Comparison of ENCODE assay signal across 18 cellular contexts in genomic region chr10:128275405-128275804, GRCh38.
DNase-seq lines count a peak whose midpoint lies in the region; ATAC-seq and TF ChIP-seq lines count a peak whose summit lies in the region.
"Had no signal": no experiment of that assay in that cellular context is flagged by ENCODE, and none has a peak within 500 bp of the region (broad histone marks: within the 10 kb centered on the region; RNA-seq: fewer than 3 reads in every experiment).

No MANE protein-coding gene starts in this region.

- ATAC-seq in activated naive CD8-positive, alpha-beta T cell treated with anti-CD3 and anti-CD28 coated beads, Interleukin-2, amount 50 U/mL, for 24 hours, result no peak
- no peak for ATAC-seq in heart right ventricle
- ATAC-seq in HG03442 (IDR thresholded peaks at IDR 0.05; ENCODE audit: unreplicated experiment), result no peak
- ATAC-seq: GM12878 had no signal

- CTCF ChIA-PET in activated CD4-positive, alpha-beta T cell treated with anti-CD3 and anti-CD28 coated beads, Interleukin-2, amount 10 ng/mL, durations not matched to agents 7 days and 5 days (lab: Charles Lee), result interaction anchor here (1.0 kb wide), 1 partner anchor 14 kb away, joined by 3 read pairs; no protein-coding TSS in a partner anchor

- H3K36me3 Mint-ChIP-seq in activated CD4-positive, alpha-beta T cell treated with anti-CD3 and anti-CD28 coated beads, Interleukin-2, amount 10 ng/mL, durations not matched to agents 7 days and 5 days (ENCODE audit: low read depth), result no peaks in the 10 kb centered on the region
- H3K36me3 Mint-ChIP-seq in activated naive CD8-positive, alpha-beta T cell treated with anti-CD3 and anti-CD28 coated beads, Interleukin-2, amount 50 U/mL, for 24 hours (ENCODE audit: low read depth), result no peaks in the 10 kb centered on the region
- no peaks in the 10 kb centered on the region for H3K36me3 Mint-ChIP-seq in stimulated activated naive CD8-positive, alpha-beta T cell treated with anti-CD3 and anti-CD28 coated beads, Interleukin-15, Interleukin-2, amounts not matched to agents 100 ng/mL and 50 ng/mL, for 24 hours (ENCODE audit: low read depth)

- H3K27me3 Mint-ChIP-seq in activated CD4-positive, alpha-beta T cell treated with anti-CD3 and anti-CD28 coated beads, Interleukin-2, amount 10 ng/mL, durations not matched to agents 7 days and 5 days, result peaks cover 49% of the 10 kb centered on the region
- peaks cover 49% of the 10 kb centered on the region for H3K27me3 Mint-ChIP-seq in activated naive CD8-positive, alpha-beta T cell treated with anti-CD3 and anti-CD28 coated beads, Interleukin-2, amount 50 U/mL, for 24 hours
- peaks cover 63% of the 10 kb centered on the region for H3K27me3 Mint-ChIP-seq in stimulated activated naive CD8-positive, alpha-beta T cell treated with anti-CD3 and anti-CD28 coated beads, Interleukin-15, Interleukin-2, amounts not matched to agents 100 ng/mL and 50 ng/mL, for 24 hours

- no peak overlapping the region for H3K4me3 Mint-ChIP-seq in activated CD4-positive, alpha-beta T cell treated with anti-CD3 and anti-CD28 coated beads, Interleukin-2, amount 10 ng/mL, durations not matched to agents 7 days and 5 days
- H3K4me3 Mint-ChIP-seq in activated naive CD8-positive, alpha-beta T cell treated with anti-CD3 and anti-CD28 coated beads, Interleukin-2, amount 50 U/mL, for 24 hours, result peak overlapping the region; percentile 7
- peak overlapping the region; percentile 21 for H3K4me3 Mint-ChIP-seq in stimulated activated naive CD8-positive, alpha-beta T cell treated with anti-CD3 and anti-CD28 coated beads, Interleukin-15, Interleukin-2, amounts not matched to agents 100 ng/mL and 50 ng/mL, for 24 hours

- H3K4me1 Mint-ChIP-seq in activated CD4-positive, alpha-beta T cell treated with anti-CD3 and anti-CD28 coated beads, Interleukin-2, amount 10 ng/mL, durations not matched to agents 7 days and 5 days, result peaks cover 7% of the 10 kb centered on the region
- H3K4me1 Mint-ChIP-seq in activated naive CD8-positive, alpha-beta T cell treated with anti-CD3 and anti-CD28 coated beads, Interleukin-2, amount 50 U/mL, for 24 hours, result peaks cover 7% of the 10 kb centered on the region
- H3K4me1 Mint-ChIP-seq in stimulated activated naive CD8-positive, alpha-beta T cell treated with anti-CD3 and anti-CD28 coated beads, Interleukin-15, Interleukin-2, amounts not matched to agents 100 ng/mL and 50 ng/mL, for 24 hours (ENCODE audit: low read depth), result peaks cover 16% of the 10 kb centered on the region

- 54 to 56% methylated on average over 11 of the region's 11 CpGs for WGBS in heart right ventricle, 2 donors

- peak; percentile 8 for DNase-seq in activated CD4-positive, alpha-beta T cell treated with anti-CD3 and anti-CD28 coated beads for 48 hours
- DNase-seq in activated CD4-positive, alpha-beta T cell treated with anti-CD3 and anti-CD28 coated beads, Interleukin-2, amount 10 ng/mL, durations not matched to agents 7 days and 5 days, result no peak
- peak; percentile 77 for DNase-seq in NCI-H1105 treated with DMSO at 0.1 percent for 48 hours (lab: John Stamatoyannopoulos, UW)
- no peak for DNase-seq in activated naive CD8-positive, alpha-beta T cell treated with anti-CD3 and anti-CD28 coated beads, Interleukin-2, amount 50 U/mL, for 24 hours
- no peak for DNase-seq in heart right ventricle
- no peak for DNase-seq in NCI-H1048 (lab: John Stamatoyannopoulos, UW)
- DNase-seq: activated naive CD4-positive, alpha-beta T cell treated with Interleukin-2 at 50 U/mL for 16 hours; central memory CD4-positive, alpha-beta T cell; mammary epithelial cell; NCI-H526 treated with DMSO at 0.1 percent for 48 hours; nucleus accumbens; sigmoid colon; stimulated activated CD4-positive, alpha-beta T cell treated with anti-CD3 and anti-CD28 coated beads, Interleukin-4, amount 100 ng/mL, for 24 hours had no signal

- POLR2A ChIA-PET in activated CD4-positive, alpha-beta T cell treated with anti-CD3 and anti-CD28 coated beads, Interleukin-2, amount 10 ng/mL, durations not matched to agents 7 days and 5 days (lab: Charles Lee), result no interaction called here

- no peaks in the 10 kb centered on the region for H3K9me3 ChIP-seq in heart right ventricle
- H3K9me3 ChIP-seq: gastrocnemius medialis, sigmoid colon had no signal

- H3K27me3 ChIP-seq in heart right ventricle, result peaks cover 0 to 79% (median 69%) of the 10 kb centered on the region in 7 donors

- H3K27ac ChIP-seq in heart right ventricle, result no peak overlapping the region
- H3K27ac ChIP-seq: gastrocnemius medialis, RWPE1, sigmoid colon had no signal

- no peak for TF ChIP-seq CTCF in heart right ventricle (IDR thresholded peaks at IDR 0.05)

- no peaks in the 10 kb centered on the region for H3K9me3 Mint-ChIP-seq in activated CD4-positive, alpha-beta T cell treated with anti-CD3 and anti-CD28 coated beads, Interleukin-2, amount 10 ng/mL, durations not matched to agents 7 days and 5 days
- no peaks in the 10 kb centered on the region for H3K9me3 Mint-ChIP-seq in activated naive CD8-positive, alpha-beta T cell treated with anti-CD3 and anti-CD28 coated beads, Interleukin-2, amount 50 U/mL, for 24 hours
- H3K9me3 Mint-ChIP-seq in stimulated activated naive CD8-positive, alpha-beta T cell treated with anti-CD3 and anti-CD28 coated beads, Interleukin-15, Interleukin-2, amounts not matched to agents 100 ng/mL and 50 ng/mL, for 24 hours, result no peaks in the 10 kb centered on the region

- intact Hi-C loops in heart right ventricle (cut with DNase I), result loop anchor here in 1 of 10 donors (10.0 kb wide), 1 partner anchor 139 kb away; no protein-coding TSS in a partner anchor

- H3K4me3 ChIP-seq in heart right ventricle, result no peak overlapping the region
- H3K4me3 ChIP-seq: GM12878, sigmoid colon had no signal

- peaks cover 0 to 9% (median 0%) of the 10 kb centered on the region in 9 donors for H3K4me1 ChIP-seq in heart right ventricle
- H3K4me1 ChIP-seq: gastrocnemius medialis had no signal

- no peak overlapping the region for H3K27ac Mint-ChIP-seq in activated CD4-positive, alpha-beta T cell treated with anti-CD3 and anti-CD28 coated beads, Interleukin-2, amount 10 ng/mL, durations not matched to agents 7 days and 5 days
- no peak overlapping the region for H3K27ac Mint-ChIP-seq in activated naive CD8-positive, alpha-beta T cell treated with anti-CD3 and anti-CD28 coated beads, Interleukin-2, amount 50 U/mL, for 24 hours
- no peak overlapping the region for H3K27ac Mint-ChIP-seq in stimulated activated naive CD8-positive, alpha-beta T cell treated with anti-CD3 and anti-CD28 coated beads, Interleukin-15, Interleukin-2, amounts not matched to agents 100 ng/mL and 50 ng/mL, for 24 hours

- no peaks in the 10 kb centered on the region for H3K36me3 ChIP-seq in heart right ventricle
- H3K36me3 ChIP-seq: gastrocnemius medialis, sigmoid colon had no signal

Comparison
In these comparisons a context has a peak if more than half of its experiments do, and no peak if none do; other contexts are left out.
1. DNase-seq: peak in activated CD4-positive, alpha-beta T cell treated with anti-CD3 and anti-CD28 coated beads for 48 hours (single experiment) and NCI-H1105 treated with DMSO at 0.1 percent for 48 hours (single experiment); none in activated CD4-positive, alpha-beta T cell treated with anti-CD3 and anti-CD28 coated beads, Interleukin-2, amount 10 ng/mL, durations not matched to agents 7 days and 5 days (single experiment), activated naive CD8-positive, alpha-beta T cell treated with anti-CD3 and anti-CD28 coated beads, Interleukin-2, amount 50 U/mL, for 24 hours (single experiment), heart right ventricle (0 of 2) and NCI-H1048 (single experiment).